ENCODE assay signal across 23 cellular contexts in genomic region chr22:48256041-48256739, GRCh38.
"Had no signal": no experiment of that assay in that cellular context is flagged by ENCODE, and none has a peak within 500 bp of the region (broad histone marks: within the 10 kb centered on the region; RNA-seq: fewer than 3 reads in every experiment).

No MANE protein-coding gene starts in this region.

- H3K27me3 ChIP-seq: pancreas, upper lobe of left lung had no signal

- H3K36me3 ChIP-seq: esophagus squamous epithelium, heart right ventricle, lower lobe of right lung, pancreas, thoracic aorta, tibial nerve, upper lobe of left lung had no signal

- H3K27ac ChIP-seq: coronary artery, esophagus squamous epithelium, heart right ventricle, lower lobe of right lung, pancreas, thoracic aorta, tibial nerve, upper lobe of left lung had no signal

- DNase-seq: dermis blood vessel endothelial cell; effector memory CD4-positive, alpha-beta T cell; erythroblast; esophagus squamous epithelium; foreskin melanocyte; glutamatergic neuron; heart right ventricle; hippocampal formation; immature natural killer cell; left ventricle myocardium superior; lower lobe of right lung; mucosa of descending colon; naive B cell; occipital lobe; pancreas; stimulated activated CD4-positive, alpha-beta T cell treated with anti-CD3 and anti-CD28 coated beads, Interleukin-2, amount 100 ng/mL, for 24 hours; stimulated activated CD4-positive, alpha-beta T cell treated with anti-CD3 and anti-CD28 coated beads, Interleukin-4, amount 100 ng/mL, for 24 hours; stimulated activated naive CD8-positive, alpha-beta T cell treated with anti-CD3 and anti-CD28 coated beads, Interleukin-15, Interleukin-2, amounts not matched to agents 100 U/mL and 50 U/mL, for 24 hours; upper lobe of left lung had no signal

- H3K9me3 ChIP-seq: esophagus squamous epithelium, heart right ventricle, lower lobe of right lung, mucosa of descending colon, pancreas, thoracic aorta, tibial nerve, upper lobe of left lung had no signal

- H3K4me3 ChIP-seq: coronary artery, esophagus squamous epithelium, heart right ventricle, lower lobe of right lung, mucosa of descending colon, pancreas, smooth muscle cell, thoracic aorta, tibial nerve, upper lobe of left lung had no signal

- H3K4me2 ChIP-seq: smooth muscle cell had no signal

- H3K4me1 ChIP-seq: esophagus squamous epithelium, heart right ventricle, pancreas, tibial nerve had no signal
